2 cellular contexts compared by ENCODE assay signal in genomic region chr10:86711957-86712708, GRCh38.
A peak's percentile ranks its signal among the peaks of the same experiment; 100 is the strongest.
TF ChIP-seq lines count a peak whose summit lies in the region.

No MANE protein-coding gene starts in this region.

TF ChIP-seq in A549, 52 proteins besides CTCF, POLR2A, EP300 and RAD21:
- no peak for TF ChIP-seq MAZ (IDR thresholded peaks at IDR 0.05; ENCODE audit: borderline replicate concordance, low read depth, low read length)
- peak; percentile 83 for TF ChIP-seq KDM1A (IDR thresholded peaks at IDR 0.05; ENCODE audit: low read depth)

TF ChIP-seq in HCT116, 20 proteins besides CTCF, POLR2A, EP300 and RAD21:
- TF ChIP-seq CEBPB (IDR thresholded peaks at IDR 0.05; ENCODE audit: low read depth), result no peak
- TF ChIP-seq, protein P1, sequence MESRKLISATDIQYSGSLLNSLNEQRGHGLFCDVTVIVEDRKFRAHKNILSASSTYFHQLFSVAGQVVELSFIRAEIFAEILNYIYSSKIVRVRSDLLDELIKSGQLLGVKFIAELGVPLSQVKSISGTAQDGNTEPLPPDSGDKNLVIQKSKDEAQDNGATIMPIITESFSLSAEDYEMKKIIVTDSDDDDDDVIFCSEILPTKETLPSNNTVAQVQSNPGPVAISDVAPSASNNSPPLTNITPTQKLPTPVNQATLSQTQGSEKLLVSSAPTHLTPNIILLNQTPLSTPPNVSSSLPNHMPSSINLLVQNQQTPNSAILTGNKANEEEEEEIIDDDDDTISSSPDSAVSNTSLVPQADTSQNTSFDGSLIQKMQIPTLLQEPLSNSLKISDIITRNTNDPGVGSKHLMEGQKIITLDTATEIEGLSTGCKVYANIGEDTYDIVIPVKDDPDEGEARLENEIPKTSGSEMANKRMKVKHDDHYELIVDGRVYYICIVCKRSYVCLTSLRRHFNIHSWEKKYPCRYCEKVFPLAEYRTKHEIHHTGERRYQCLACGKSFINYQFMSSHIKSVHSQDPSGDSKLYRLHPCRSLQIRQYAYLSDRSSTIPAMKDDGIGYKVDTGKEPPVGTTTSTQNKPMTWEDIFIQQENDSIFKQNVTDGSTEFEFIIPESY (IDR thresholded peaks at IDR 0.05; ENCODE audit: extremely low read depth, insufficient replicate concordance, low read length), result no peak
- TF ChIP-seq POLR2AphosphoS5 (IDR thresholded peaks at IDR 0.05; ENCODE audit: low read depth, low read length), result no peak
- TF ChIP-seq ZNF274 (IDR thresholded peaks at IDR 0.05; ENCODE audit: low read depth, low read length), result no peak
- no peak for TF ChIP-seq ZFX (IDR thresholded peaks at IDR 0.05)
- TF ChIP-seq JUND (IDR thresholded peaks at IDR 0.05), result no peak
- TF ChIP-seq TCF7L2 (IDR thresholded peaks at IDR 0.05; ENCODE audit: borderline replicate concordance, extremely low read depth, insufficient read depth, insufficient read length), result no peak
- TF ChIP-seq YY1 (IDR thresholded peaks at IDR 0.05; ENCODE audit: extremely low read depth, insufficient replicate concordance, low read depth, low read length), result no peak
- TF ChIP-seq CBX3 (IDR thresholded peaks at IDR 0.05; ENCODE audit: low read depth), result no peak
- no peak for TF ChIP-seq EZH2phosphoT487 (IDR thresholded peaks at IDR 0.05; ENCODE audit: borderline replicate concordance)
- no peak for TF ChIP-seq SIN3A (IDR thresholded peaks at IDR 0.05; ENCODE audit: low read depth)
- no peak for TF ChIP-seq ELF1 (IDR thresholded peaks at IDR 0.05; ENCODE audit: borderline replicate concordance, low read depth)
- TF ChIP-seq, protein P2, sequence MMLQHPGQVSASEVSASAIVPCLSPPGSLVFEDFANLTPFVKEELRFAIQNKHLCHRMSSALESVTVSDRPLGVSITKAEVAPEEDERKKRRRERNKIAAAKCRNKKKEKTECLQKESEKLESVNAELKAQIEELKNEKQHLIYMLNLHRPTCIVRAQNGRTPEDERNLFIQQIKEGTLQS (IDR thresholded peaks at IDR 0.05), result no peak
- TF ChIP-seq, protein P3, sequence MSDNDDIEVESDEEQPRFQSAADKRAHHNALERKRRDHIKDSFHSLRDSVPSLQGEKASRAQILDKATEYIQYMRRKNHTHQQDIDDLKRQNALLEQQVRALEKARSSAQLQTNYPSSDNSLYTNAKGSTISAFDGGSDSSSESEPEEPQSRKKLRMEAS (IDR thresholded peaks at IDR 0.05), result no peak
- TF ChIP-seq, protein P4, sequence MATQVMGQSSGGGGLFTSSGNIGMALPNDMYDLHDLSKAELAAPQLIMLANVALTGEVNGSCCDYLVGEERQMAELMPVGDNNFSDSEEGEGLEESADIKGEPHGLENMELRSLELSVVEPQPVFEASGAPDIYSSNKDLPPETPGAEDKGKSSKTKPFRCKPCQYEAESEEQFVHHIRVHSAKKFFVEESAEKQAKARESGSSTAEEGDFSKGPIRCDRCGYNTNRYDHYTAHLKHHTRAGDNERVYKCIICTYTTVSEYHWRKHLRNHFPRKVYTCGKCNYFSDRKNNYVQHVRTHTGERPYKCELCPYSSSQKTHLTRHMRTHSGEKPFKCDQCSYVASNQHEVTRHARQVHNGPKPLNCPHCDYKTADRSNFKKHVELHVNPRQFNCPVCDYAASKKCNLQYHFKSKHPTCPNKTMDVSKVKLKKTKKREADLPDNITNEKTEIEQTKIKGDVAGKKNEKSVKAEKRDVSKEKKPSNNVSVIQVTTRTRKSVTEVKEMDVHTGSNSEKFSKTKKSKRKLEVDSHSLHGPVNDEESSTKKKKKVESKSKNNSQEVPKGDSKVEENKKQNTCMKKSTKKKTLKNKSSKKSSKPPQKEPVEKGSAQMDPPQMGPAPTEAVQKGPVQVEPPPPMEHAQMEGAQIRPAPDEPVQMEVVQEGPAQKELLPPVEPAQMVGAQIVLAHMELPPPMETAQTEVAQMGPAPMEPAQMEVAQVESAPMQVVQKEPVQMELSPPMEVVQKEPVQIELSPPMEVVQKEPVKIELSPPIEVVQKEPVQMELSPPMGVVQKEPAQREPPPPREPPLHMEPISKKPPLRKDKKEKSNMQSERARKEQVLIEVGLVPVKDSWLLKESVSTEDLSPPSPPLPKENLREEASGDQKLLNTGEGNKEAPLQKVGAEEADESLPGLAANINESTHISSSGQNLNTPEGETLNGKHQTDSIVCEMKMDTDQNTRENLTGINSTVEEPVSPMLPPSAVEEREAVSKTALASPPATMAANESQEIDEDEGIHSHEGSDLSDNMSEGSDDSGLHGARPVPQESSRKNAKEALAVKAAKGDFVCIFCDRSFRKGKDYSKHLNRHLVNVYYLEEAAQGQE (IDR thresholded peaks at IDR 0.05; ENCODE audit: low read depth), result no peak
- TF ChIP-seq EZH2 (IDR thresholded peaks at IDR 0.05), result no peak
